Comparison of ENCODE assay signal across 8 cellular contexts in the genomic region with DNA sequence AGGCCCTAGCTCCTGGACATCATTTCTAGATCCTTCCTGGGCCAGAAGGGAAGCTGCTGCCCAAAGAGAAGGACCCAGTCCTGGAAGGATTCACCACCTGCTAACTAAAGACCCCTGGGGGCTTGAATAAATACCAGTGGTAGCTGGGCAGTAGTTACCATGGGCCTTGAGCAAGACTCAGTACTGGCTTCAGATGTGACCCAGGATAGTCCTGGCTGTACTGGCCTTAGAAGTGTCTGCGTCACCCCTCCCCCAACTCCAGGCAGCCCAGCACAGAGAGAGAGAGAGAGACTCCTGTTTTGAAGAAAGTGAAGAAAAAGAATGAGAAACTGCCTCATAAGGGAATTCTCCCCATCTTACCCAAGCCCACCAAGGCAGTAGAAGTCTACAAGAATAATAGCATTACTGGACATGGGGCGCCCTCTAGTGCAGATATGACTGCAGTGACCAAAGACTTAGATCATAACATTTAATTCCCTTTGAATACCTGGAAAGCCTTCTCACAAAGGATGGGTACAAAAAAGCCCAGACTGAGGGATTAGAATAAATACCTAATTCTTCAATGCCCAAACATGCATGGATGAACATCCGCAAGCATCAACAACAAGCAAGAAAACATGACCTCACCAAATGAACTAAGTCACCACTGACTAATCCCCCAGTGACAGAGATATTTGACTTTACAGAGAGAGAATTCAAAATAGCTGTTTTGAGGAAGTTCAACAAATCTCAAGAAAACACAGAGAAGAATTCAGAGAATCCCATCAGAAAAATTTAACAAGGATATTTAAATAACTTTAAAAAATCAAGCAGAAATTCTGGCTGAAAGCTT.
DNase-seq lines count a peak whose midpoint lies in the region; ATAC-seq and TF ChIP-seq lines count a peak whose summit lies in the region.

No MANE protein-coding gene starts in this region.

- H3F3A ChIP-seq in MM.1S (ENCODE audit: insufficient read depth, low read length), result no peaks in the 10 kb centered on the region

- in situ Hi-C loops in astrocyte of the spinal cord (cut with HindIII; ENCODE audit: low sequenced_read_pairs), result no loop called here

- no peaks in the 10 kb centered on the region for H3K36me3 ChIP-seq in MM.1S (replicated peaks; ENCODE audit: insufficient read depth, low read length)

- no peaks in the 10 kb centered on the region for H4K20me1 ChIP-seq in MM.1S (ENCODE audit: insufficient read depth, low read length)

- no peak overlapping the region for H3K27ac ChIP-seq in MM.1S (ENCODE audit: low read length)

- intact Hi-C loops in left cardiac atrium (cut with DNase I), result loop anchor here (2.0 to 5.0 kb wide), 3 partner anchors 735 to 795 kb away; no protein-coding TSS in a partner anchor
- intact Hi-C loops in cardiac septum (cut with DNase I), result loop anchor here (5.0 to 10.0 kb wide), 3 partner anchors 357 to 795 kb away; no protein-coding TSS in a partner anchor

- no peak overlapping the region for H3K4me3 ChIP-seq in MM.1S (ENCODE audit: low read length)
- H3K4me3 ChIP-seq in astrocyte of the spinal cord (ENCODE audit: low read depth, low read length), result no peak overlapping the region

- H3K9ac ChIP-seq in MM.1S (ENCODE audit: low read length), result no peak overlapping the region

- no peaks in the 10 kb centered on the region for H3K4me1 ChIP-seq in MM.1S (ENCODE audit: low read length)

- no peak overlapping the region for H3K4me2 ChIP-seq in MM.1S (ENCODE audit: low read depth, low read length)

- TF ChIP-seq CTCF in MM.1S (IDR thresholded peaks at IDR 0.05; ENCODE audit: low read length) (peak; percentile 85), astrocyte of the spinal cord (IDR thresholded peaks at IDR 0.05; ENCODE audit: low read depth, low read length) (peak; percentile 69)

- H3K9me2 ChIP-seq in MM.1S (replicated peaks; ENCODE audit: insufficient read depth, low read length), result no peaks in the 10 kb centered on the region

- H2AFZ ChIP-seq in MM.1S (ENCODE audit: low read length), result no peak overlapping the region

- peak; percentile 36 for DNase-seq in left cardiac atrium
- DNase-seq in cardiac septum (ENCODE audit: low spot score), result no peak
- peak; percentile 49 for DNase-seq in MM.1S
- DNase-seq in SHP77 treated with DMSO at 0.1 percent for 48 hours (lab: John Stamatoyannopoulos, UW), result peak; percentile 18
- peak; percentile 46 for DNase-seq in astrocyte of the spinal cord (ENCODE audit: low read depth, low spot score)
- DNase-seq in left lobe of liver (ENCODE audit: low spot score), result no peak
- peak in 5 of 6 experiments; percentile 4 to 49 (median 36) for DNase-seq in stimulated activated naive CD4-positive, alpha-beta T cell (lab: John Stamatoyannopoulos, UW)

- ATAC-seq in left cardiac atrium (no peak), left lobe of liver (peak; percentile 78), HG03025 (IDR thresholded peaks at IDR 0.05; ENCODE audit: low FRiP score, unreplicated experiment) (no peak)

- no peaks in the 10 kb centered on the region for H3K27me3 ChIP-seq in MM.1S (replicated peaks; ENCODE audit: insufficient read depth, low read length)

- H3K79me2 ChIP-seq in MM.1S (ENCODE audit: low read length), result no peaks in the 10 kb centered on the region

- H3K9me3 ChIP-seq in MM.1S (replicated peaks; ENCODE audit: insufficient read depth, low read length), result no peaks in the 10 kb centered on the region

Comparison
In these comparisons a context has a peak if more than half of its experiments do, and no peak if none do; other contexts are left out.
1. DNase-seq: peak in left cardiac atrium (single experiment), MM.1S (single experiment), SHP77 treated with DMSO at 0.1 percent for 48 hours (single experiment), astrocyte of the spinal cord (single experiment) and stimulated activated naive CD4-positive, alpha-beta T cell (5 of 6); none in cardiac septum (single experiment) and left lobe of liver (single experiment).